Comparison of ENCODE assay signal across 1 cellular context in genomic region chr6:2913621-2914317, GRCh38.
TF ChIP-seq lines count a peak whose summit lies in the region.

No MANE protein-coding gene starts in this region.

TF ChIP-seq in H1, 55 proteins besides CTCF, POLR2A, EP300 and RAD21:
- TF ChIP-seq EZH2 (IDR thresholded peaks at IDR 0.05; ENCODE audit: low read depth, low read length, severe bottlenecking) (no peak), CREB1 (IDR thresholded peaks at IDR 0.05) (no peak), SRF (IDR thresholded peaks at IDR 0.05; ENCODE audit: low read depth, low read length) (no peak), JUN (IDR thresholded peaks at IDR 0.05; ENCODE audit: low read depth, low read length) (no peak), SIN3A (conservative IDR thresholded peaks at IDR 0.05 in 1 of 2, IDR thresholded peaks at IDR 0.05 in 1 of 2; ENCODE audit: low read depth in 1 of 2, low read length in 2 of 2) (no peak), NRF1 (IDR thresholded peaks at IDR 0.05; ENCODE audit: low read depth, low read length) (no peak), FOSL1 (IDR thresholded peaks at IDR 0.05; ENCODE audit: insufficient read depth, low read depth, low read length) (no peak)
